ENCODE assay signal across 8 cellular contexts in genomic region chr1:40451238-40451585, GRCh38. TPM values are rescaled to one million over a fixed set of nuclear protein-coding genes. Genes with fewer than 3 reads are reported as not detected.
A peak's percentile ranks its signal among the peaks of the same experiment; 100 is the strongest.
DNase-seq lines count a peak whose midpoint lies in the region; ATAC-seq and TF ChIP-seq lines count a peak whose summit lies in the region.

No MANE protein-coding gene starts in this region.

- POLR2A ChIA-PET in SK-N-SH (lab: Yijun Ruan, JAX) = interaction anchor here (1.3 kb wide), 1 partner anchor 212 kb away, joined by 3 read pairs; no protein-coding TSS in a partner anchor
- POLR2A ChIA-PET in PC-3 (lab: Charles Lee; ENCODE audit: unreplicated experiment) = interaction anchor here (0.6 kb wide), 1 partner anchor 15 kb away, joined by 4 read pairs; no protein-coding TSS in a partner anchor

- H3K4me2 ChIP-seq in SK-N-SH (peak overlapping the region; percentile 87), PC-3 (ENCODE audit: low read length) (peak overlapping the region; percentile 91)

- H3K4me1 Mint-ChIP-seq in endodermal cell = peaks cover 14% of the 10 kb centered on the region

- BruUV-seq in PC-3 (replicated peaks; lab: Mats Ljungman, UMichigan) = no TSS peak

- H3K9ac ChIP-seq in SK-N-SH (peak overlapping the region; percentile 66; the same call in 1 of the 2 replicates), PC-3 (ENCODE audit: low read length) (no peak overlapping the region), endodermal cell (ENCODE audit: extremely low read depth, low read length, poor library complexity, severe bottlenecking) (peak overlapping the region; percentile 50)

- H3K27ac ChIP-seq in SK-N-SH (ENCODE audit: low read depth in 2 of 2, low read length in 1 of 2) (peak overlapping the region; percentile 79 to 95), PC-3 (ENCODE audit: low read length) (peak overlapping the region; percentile 66), endodermal cell (ENCODE audit: low read depth, low read length) (no peak overlapping the region)

- H3K36me3 ChIP-seq in SK-N-SH (replicated peaks in 1 of 2; ENCODE audit: control insufficient read depth in 1 of 2, insufficient read depth in 2 of 2, low read length in 1 of 2) (peaks cover 8 to 19% of the 10 kb centered on the region in 2 experiments), PC-3 (ENCODE audit: low read depth, low read length) (peaks cover 35% of the 10 kb centered on the region), endodermal cell (ENCODE audit: control insufficient read depth, insufficient read depth, low read length) (peaks cover 27% of the 10 kb centered on the region)

- DNase-seq in SK-N-SH = no peak
- no peak for DNase-seq in PC-3
- DNase-seq in endodermal cell = no peak
- DNase-seq in skeletal muscle cell (ENCODE audit: low read depth) = no peak
- no peak for DNase-seq in iPS-NIHi11 (ENCODE audit: low spot score)
- DNase-seq in activated CD4-positive, alpha-beta T cell treated with anti-CD3 and anti-CD28 coated beads, Interleukin-2, amount 50 U/mL, for 48 hours = no peak
- DNase-seq in NCI-H69 (lab: John Stamatoyannopoulos, UW) = no peak

- WGBS in SK-N-SH (ENCODE audit: low lambda C conversion rate) = 57% methylated on average over 1 of the region's 1 CpG
- 83 to 88% methylated on average over 1 of the region's 1 CpG for WGBS in endodermal cell (ENCODE audit: insufficient coverage in 1 of 2, insufficient read length in 1 of 2), 2 experiments

- H3K27ac Mint-ChIP-seq in endodermal cell = peak overlapping the region; percentile 91

- H3K9me2 ChIP-seq in SK-N-SH = no peaks in the 10 kb centered on the region
- no peaks in the 10 kb centered on the region for H3K9me2 ChIP-seq in PC-3 (replicated peaks; ENCODE audit: low read length)

- H3K4me1 ChIP-seq in SK-N-SH (ENCODE audit: control insufficient read depth in 1 of 2, insufficient read depth in 2 of 2, low read depth in 1 of 2, low read length in 1 of 2) = peaks cover 0 to 2% of the 10 kb centered on the region in 2 experiments; a peak in 2 of 4 replicates
- no peaks in the 10 kb centered on the region for H3K4me1 ChIP-seq in PC-3 (ENCODE audit: insufficient read depth, low read length)
- H3K4me1 ChIP-seq in endodermal cell (ENCODE audit: control insufficient read depth, insufficient read depth, low read length) = no peaks in the 10 kb centered on the region

- no peaks in the 10 kb centered on the region for H3K27me3 Mint-ChIP-seq in endodermal cell (ENCODE audit: insufficient read depth)

- CTCF ChIA-PET in SK-N-SH (lab: Yijun Ruan, JAX) = interaction anchor here (0.7 to 2.3 kb wide), 2 partner anchors 12 to 1815 kb away, joined by 3 to 15 read pairs; no protein-coding TSS in a partner anchor
- CTCF ChIA-PET in PC-3 (lab: Charles Lee) = no interaction called here

- intact Hi-C loops in PC-3 (cut with micrococcal nuclease) = no loop called here

- H3K4me3 ChIP-seq in SK-N-SH (ENCODE audit: low read depth in 2 of 2, low read length in 1 of 2) = peak overlapping the region; percentile 73 to 83
- H3K4me3 ChIP-seq in PC-3 (ENCODE audit: low read length) = peak overlapping the region; percentile 70
- H3K4me3 ChIP-seq in endodermal cell (ENCODE audit: low read length) = peak overlapping the region; percentile 83
- H3K4me3 ChIP-seq in skeletal muscle cell (ENCODE audit: low read depth, low read length) = peak overlapping the region; percentile 78

- H3K4me3 Mint-ChIP-seq in endodermal cell = peak overlapping the region; percentile 72

- no peak for TF ChIP-seq CTCF in SK-N-SH (IDR thresholded peaks at IDR 0.05)
- no peak for TF ChIP-seq CTCF in PC-3 (conservative IDR thresholded peaks at IDR 0.05; ENCODE audit: low read depth, low read length)
- TF ChIP-seq CTCF in endodermal cell (conservative IDR thresholded peaks at IDR 0.05) = no peak

- H3K9me3 Mint-ChIP-seq in endodermal cell = peaks cover 48% of the 10 kb centered on the region

- no peak for TF ChIP-seq EP300 in SK-N-SH (IDR thresholded peaks at IDR 0.05; ENCODE audit: borderline replicate concordance in 1 of 2, low read depth in 1 of 2, low read length in 1 of 2)

- H2AFZ ChIP-seq in SK-N-SH (ENCODE audit: low read depth) (peak overlapping the region; percentile 96), PC-3 (ENCODE audit: low read length) (0 out of 2 replicates have a peak overlapping the region, but pooled peaks have one; percentile 93)

- H4K20me1 ChIP-seq in SK-N-SH (ENCODE audit: insufficient read depth) (no peaks in the 10 kb centered on the region), PC-3 (ENCODE audit: low read length) (no peaks in the 10 kb centered on the region)

- H3K27me3 ChIP-seq in SK-N-SH (ENCODE audit: insufficient read depth) = no peaks in the 10 kb centered on the region
- H3K27me3 ChIP-seq in PC-3 (ENCODE audit: low read length) = no peaks in the 10 kb centered on the region
- no peaks in the 10 kb centered on the region for H3K27me3 ChIP-seq in endodermal cell (ENCODE audit: control insufficient read depth, insufficient read depth, low read length, poor library complexity, severe bottlenecking)

- peaks cover 48% of the 10 kb centered on the region for H3K36me3 Mint-ChIP-seq in endodermal cell (ENCODE audit: low read depth)

- H3K9me3 ChIP-seq in SK-N-SH (0 out of 2 replicates have a peak, but pooled peaks cover 3% of the 10 kb centered on the region), PC-3 (ENCODE audit: low read length) (peaks cover 30% of the 10 kb centered on the region), endodermal cell (ENCODE audit: control insufficient read depth, low read length) (peaks cover 47% of the 10 kb centered on the region)

- ATAC-seq in SK-N-SH treated with all-trans-retinoic acid at 6 μM for 48 hours = no peak
- ATAC-seq in PC-3 = no peak

- H3K79me2 ChIP-seq in SK-N-SH (ENCODE audit: insufficient read depth) = 0 out of 2 replicates have a peak, but pooled peaks cover 2% of the 10 kb centered on the region
- no peaks in the 10 kb centered on the region for H3K79me2 ChIP-seq in PC-3 (ENCODE audit: low read length)

- TF ChIP-seq RAD21 in SK-N-SH (IDR thresholded peaks at IDR 0.05; ENCODE audit: low read length) = no peak

- H3F3A ChIP-seq in SK-N-SH (replicated peaks; ENCODE audit: insufficient read depth) (peaks cover 14% of the 10 kb centered on the region), PC-3 (ENCODE audit: low read length, unreplicated experiment) (no peaks in the 10 kb centered on the region)

TF ChIP-seq in SK-N-SH treated with all-trans-retinoic acid at 6 μM for 48 hours, 23 proteins besides CTCF, POLR2A, EP300 and RAD21 (continues in another document):
- TF ChIP-seq PPARA (CRISPR knock-in tag; IDR thresholded peaks at IDR 0.05; ENCODE audit: borderline replicate concordance) (no peak), OSR1 (CRISPR knock-in tag; IDR thresholded peaks at IDR 0.05) (no peak), CSRNP3 (CRISPR knock-in tag; IDR thresholded peaks at IDR 0.05) (no peak), ZFP30 (CRISPR knock-in tag; IDR thresholded peaks at IDR 0.05) (no peak), POU6F1 (CRISPR knock-in tag; IDR thresholded peaks at IDR 0.05; ENCODE audit: borderline replicate concordance, low read depth) (no peak), ZNF8 (CRISPR knock-in tag; IDR thresholded peaks at IDR 0.05) (no peak), TOX (CRISPR knock-in tag; IDR thresholded peaks at IDR 0.05; ENCODE audit: borderline replicate concordance) (no peak), ARNTL (CRISPR knock-in tag; IDR thresholded peaks at IDR 0.05; ENCODE audit: borderline replicate concordance, low read depth) (no peak), ZNF70 (CRISPR knock-in tag; IDR thresholded peaks at IDR 0.05) (no peak)

RNA-seq across cellular contexts. Expression of gene ZFP69B, which starts 0.9 kb away (rescaled TPM):
- 1.7 and 2.1 TPM in 2 replicates for polyA plus RNA-seq in SK-N-SH (2012; rRNA removed)
- polyA plus RNA-seq in SK-N-SH (2012; cell fraction: cytosol; rRNA removed) = 2.4 TPM in 2 replicates
- 2.1 and 3.0 TPM in 2 replicates for polyA plus RNA-seq in SK-N-SH (2012; cell fraction: nucleus; rRNA removed)
- total RNA-seq in PC-3 (2014; rRNA removed) (2.5 and 3.0 TPM in 2 replicates), endodermal cell (10 to 100 TPM in 1 of 2 donors, 1 to 10 TPM in 1; 7.7 to 10.3 TPM)
- polyA plus RNA-seq in endodermal cell (2013, experiment 1 of 2) = 9.7 TPM
- polyA plus RNA-seq in endodermal cell (2013, experiment 2 of 2) = 9.7 TPM

RNA-seq across cellular contexts. Expression of gene ZFP69, which starts 25.9 kb away (rescaled TPM):
- 1.9 and 2.2 TPM in 2 replicates for polyA plus RNA-seq in SK-N-SH (2012; rRNA removed)
- polyA plus RNA-seq in SK-N-SH (2012; cell fraction: cytosol; rRNA removed) = 2.5 and 3.2 TPM in 2 replicates
- polyA plus RNA-seq in SK-N-SH (2012; cell fraction: nucleus; rRNA removed) = 2.1 and 4.0 TPM in 2 replicates
- total RNA-seq in PC-3 (2014; rRNA removed) (0.15 TPM in 1 of 2 replicates, not detected in the other), endodermal cell (1 to 10 TPM; 4.9 to 6.0 TPM)
- polyA plus RNA-seq in endodermal cell (2013, experiment 1 of 2) = 5.8 TPM
- polyA plus RNA-seq in endodermal cell (2013, experiment 2 of 2) = 6.2 TPM

RNA-seq across cellular contexts. Expression of gene EXO5, which starts 57.4 kb away (rescaled TPM):
- 7.4 and 8.8 TPM in 2 replicates for polyA plus RNA-seq in SK-N-SH (2012; rRNA removed)
- 8.1 and 8.4 TPM in 2 replicates for polyA plus RNA-seq in SK-N-SH (2012; cell fraction: cytosol; rRNA removed)
- 12.4 and 16.8 TPM in 2 replicates for polyA plus RNA-seq in SK-N-SH (2012; cell fraction: nucleus; rRNA removed)
- total RNA-seq in PC-3 (2014; rRNA removed) (6.3 and 7.4 TPM in 2 replicates), endodermal cell (10 to 100 TPM in 1 of 2 donors, 1 to 10 TPM in 1; 8.6 to 13.3 TPM)
- 8.9 TPM for polyA plus RNA-seq in endodermal cell (2013, experiment 1 of 2)
- polyA plus RNA-seq in endodermal cell (2013, experiment 2 of 2) = 9.9 TPM
